ENCODE assay signal across 8 cellular contexts in genomic region chr1:52552236-52552504, GRCh38. TPM values are rescaled to one million over a fixed set of nuclear protein-coding genes. Genes with fewer than 3 reads are reported as not detected.
DNase-seq lines count a peak whose midpoint lies in the region; FAIRE-seq and TF ChIP-seq lines count a peak whose summit lies in the region.

No MANE protein-coding gene starts in this region.

- no peaks in the 10 kb centered on the region for H3K9me3 Mint-ChIP-seq in activated T-helper 2 cell treated with anti-CD3 and anti-CD28 coated beads, Interferon-gamma antibody, Interleukin-2, Interleukin-4, amounts not matched to agents 10 μg/mL and 5 μg/mL and 100 μg/mL, durations not matched to agents 14 hours and 24 hours and 36 hours
- peaks cover 3% of the 10 kb centered on the region for H3K9me3 Mint-ChIP-seq in glutamatergic neuron (ENCODE audit: unreplicated experiment)

- DNase-seq in NOMO-1 (lab: John Stamatoyannopoulos, UW; ENCODE audit: unreplicated experiment in 2 of 2) (peak; percentile 20 to 54), NOMO-1 treated with dmso at 0.1 percent for 144 hours (lab: John Stamatoyannopoulos, UW; ENCODE audit: unreplicated experiment) (no peak), HK-2 (ENCODE audit: unreplicated experiment) (peak; percentile 34), RPMI7951 (ENCODE audit: low read depth) (peak; percentile 46), glutamatergic neuron (peak; percentile 47), prostate gland (ENCODE audit: low spot score) (peak; percentile 48), urothelium cell line (ENCODE audit: low spot score) (peak; percentile 23)
- DNase-seq in activated T-helper 2 cell treated with anti-CD3 and anti-CD28 coated beads, Interferon-gamma antibody, Interleukin-2, Interleukin-4, amounts not matched to agents 10 μg/mL and 5 μg/mL and 100 μg/mL, durations not matched to agents 14 hours and 24 hours and 36 hours (ENCODE audit: low spot score): peak; percentile 65

- peak overlapping the region; percentile 94 for H3K27ac ChIP-seq in prostate gland

- TF ChIP-seq CTCF in glutamatergic neuron (IDR thresholded peaks at IDR 0.05; ENCODE audit: partially characterized antibody, unreplicated experiment): no peak
- no peak for TF ChIP-seq CTCF in prostate gland (IDR thresholded peaks at IDR 0.05)

- no peak for TF ChIP-seq POLR2A in prostate gland (IDR thresholded peaks at IDR 0.05)

- no peak overlapping the region for H3K27ac Mint-ChIP-seq in activated T-helper 2 cell treated with anti-CD3 and anti-CD28 coated beads, Interferon-gamma antibody, Interleukin-2, Interleukin-4, amounts not matched to agents 10 μg/mL and 5 μg/mL and 100 μg/mL, durations not matched to agents 14 hours and 24 hours and 36 hours
- no peak overlapping the region for H3K27ac Mint-ChIP-seq in glutamatergic neuron (ENCODE audit: unreplicated experiment)

- H3K36me3 Mint-ChIP-seq in activated T-helper 2 cell treated with anti-CD3 and anti-CD28 coated beads, Interferon-gamma antibody, Interleukin-2, Interleukin-4, amounts not matched to agents 10 μg/mL and 5 μg/mL and 100 μg/mL, durations not matched to agents 14 hours and 24 hours and 36 hours (ENCODE audit: low read depth): peaks cover 3% of the 10 kb centered on the region
- no peaks in the 10 kb centered on the region for H3K36me3 Mint-ChIP-seq in glutamatergic neuron (ENCODE audit: unreplicated experiment)

- under 1% methylated on average over 14 of the region's 14 CpGs for WGBS in prostate gland

- FAIRE-seq in urothelium cell line (lab: Jason Lieb, UNC): no peak

- peak overlapping the region; percentile 87 to 94 for H3K4me3 ChIP-seq in prostate gland

- H3K4me3 Mint-ChIP-seq in activated T-helper 2 cell treated with anti-CD3 and anti-CD28 coated beads, Interferon-gamma antibody, Interleukin-2, Interleukin-4, amounts not matched to agents 10 μg/mL and 5 μg/mL and 100 μg/mL, durations not matched to agents 14 hours and 24 hours and 36 hours (ENCODE audit: low read depth): no peak overlapping the region
- no peak overlapping the region for H3K4me3 Mint-ChIP-seq in glutamatergic neuron (ENCODE audit: unreplicated experiment)

- H3K4me1 ChIP-seq in prostate gland (replicated peaks): no peaks in the 10 kb centered on the region

- no peaks in the 10 kb centered on the region for H3K9me3 ChIP-seq in prostate gland

- no peaks in the 10 kb centered on the region for H3K36me3 ChIP-seq in prostate gland

- peaks cover 24% of the 10 kb centered on the region for H3K4me1 Mint-ChIP-seq in activated T-helper 2 cell treated with anti-CD3 and anti-CD28 coated beads, Interferon-gamma antibody, Interleukin-2, Interleukin-4, amounts not matched to agents 10 μg/mL and 5 μg/mL and 100 μg/mL, durations not matched to agents 14 hours and 24 hours and 36 hours (ENCODE audit: low read depth)
- H3K4me1 Mint-ChIP-seq in glutamatergic neuron (ENCODE audit: low read depth, unreplicated experiment): peaks cover 3% of the 10 kb centered on the region

- H3K27me3 Mint-ChIP-seq in activated T-helper 2 cell treated with anti-CD3 and anti-CD28 coated beads, Interferon-gamma antibody, Interleukin-2, Interleukin-4, amounts not matched to agents 10 μg/mL and 5 μg/mL and 100 μg/mL, durations not matched to agents 14 hours and 24 hours and 36 hours (ENCODE audit: low read depth): peaks cover 2% of the 10 kb centered on the region
- H3K27me3 Mint-ChIP-seq in glutamatergic neuron (ENCODE audit: unreplicated experiment): peaks cover 2% of the 10 kb centered on the region

- no peaks in the 10 kb centered on the region for H3K27me3 ChIP-seq in prostate gland (replicated peaks; ENCODE audit: insufficient read depth)

- intact Hi-C loops in activated T-helper 2 cell treated with anti-CD3 and anti-CD28 coated beads, Interferon-gamma antibody, Interleukin-2, Interleukin-4, amounts not matched to agents 10 μg/mL and 5 μg/mL and 100 μg/mL, durations not matched to agents 14 hours and 24 hours and 36 hours (cut with micrococcal nuclease): loop anchor here (1.0 to 5.0 kb wide), 7 partner anchors 51 to 496 kb away; partner anchors contain the start of genes BTF3L4, GPX7, ORC1 and PRPF38A
- intact Hi-C loops in prostate gland (cut with DNase I): loop anchor here (10.0 kb wide), 1 partner anchor 53 kb away; the partner anchor contains the start of gene GPX7

RNA-seq across cellular contexts. Expression of gene TUT4, which starts 0.7 kb away (rescaled TPM):
- 16.1 and 27.5 TPM in 2 replicates for total RNA-seq in RPMI7951 (2014; rRNA removed; shearing (Covaris generic))
- total RNA-seq in activated T-helper 2 cell treated with anti-CD3 and anti-CD28 coated beads, Interferon-gamma antibody, Interleukin-2, Interleukin-4, amounts not matched to agents 10 μg/mL and 5 μg/mL and 100 μg/mL, durations not matched to agents 14 hours and 24 hours and 36 hours: 61.6 and 63.1 TPM in 2 replicates
- total RNA-seq in glutamatergic neuron (ENCODE audit: unreplicated experiment) (70.8 TPM), prostate gland (10 to 100 TPM; 44.4 to 76.1 TPM)

RNA-seq across cellular contexts. Expression of gene GPX7, which starts 50.0 kb away (rescaled TPM):
- total RNA-seq in RPMI7951 (2014; rRNA removed; shearing (Covaris generic)): 32.6 and 38.9 TPM in 2 replicates
- total RNA-seq in activated T-helper 2 cell treated with anti-CD3 and anti-CD28 coated beads, Interferon-gamma antibody, Interleukin-2, Interleukin-4, amounts not matched to agents 10 μg/mL and 5 μg/mL and 100 μg/mL, durations not matched to agents 14 hours and 24 hours and 36 hours: 29.9 and 31.1 TPM in 2 replicates
- 3.5 TPM for total RNA-seq in glutamatergic neuron (ENCODE audit: unreplicated experiment)
- 10 to 100 TPM; 22.7 to 26.3 TPM for total RNA-seq in prostate gland
